Comparison of ENCODE assay signal across 8 cellular contexts in the genomic region with DNA sequence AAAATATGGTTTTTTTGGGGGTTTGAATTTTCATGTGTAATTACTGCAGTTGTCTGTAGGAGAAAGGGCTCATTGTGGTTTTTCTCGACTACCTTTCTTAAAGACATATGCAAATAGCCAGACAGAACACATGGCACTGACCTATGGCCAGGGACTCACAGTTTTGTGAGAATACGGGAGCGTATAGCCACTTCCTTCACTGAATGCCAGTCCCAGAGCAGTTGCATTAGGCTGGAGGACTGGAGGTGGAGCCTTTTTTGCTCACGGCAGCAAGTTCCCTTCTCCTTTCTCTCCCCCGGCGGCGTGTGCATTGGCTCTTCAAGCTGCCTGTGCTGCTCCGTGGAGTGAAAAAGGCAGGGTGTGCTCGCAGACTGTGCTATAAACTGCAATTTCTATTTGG.
A peak's percentile ranks its signal among the peaks of the same experiment; 100 is the strongest.
DNase-seq lines count a peak whose midpoint lies in the region; ATAC-seq lines count a peak whose summit lies in the region.

No MANE protein-coding gene starts in this region.

- H3K36me3 Mint-ChIP-seq in activated naive CD8-positive, alpha-beta T cell treated with anti-CD3 and anti-CD28 coated beads for 36 hours = peaks cover 4% of the 10 kb centered on the region

- DNase-seq in AG08396 (ENCODE audit: low spot score) (peak; percentile 41), cardiac septum (ENCODE audit: low spot score) (peak; percentile 76), occipital lobe (lab: John Stamatoyannopoulos, UW) (peak; percentile 71), NCI-H2227 (lab: John Stamatoyannopoulos, UW; ENCODE audit: unreplicated experiment) (no peak)
- peak; percentile 9 for DNase-seq in activated naive CD8-positive, alpha-beta T cell treated with anti-CD3 and anti-CD28 coated beads for 36 hours
- no peak for DNase-seq in activated CD4-positive, CD25-positive, alpha-beta regulatory T cell treated with anti-CD3 and anti-CD28 coated beads, Interleukin-2, amount 50 U/mL, for 72 hours

- H3K4me1 Mint-ChIP-seq in activated naive CD8-positive, alpha-beta T cell treated with anti-CD3 and anti-CD28 coated beads for 36 hours = peaks cover 46% of the 10 kb centered on the region

- peak overlapping the region; percentile 73 for H3K4me3 Mint-ChIP-seq in activated naive CD8-positive, alpha-beta T cell treated with anti-CD3 and anti-CD28 coated beads for 36 hours

- H3K27me3 Mint-ChIP-seq in activated naive CD8-positive, alpha-beta T cell treated with anti-CD3 and anti-CD28 coated beads for 36 hours = no peaks in the 10 kb centered on the region

- ATAC-seq in GM19043 (IDR thresholded peaks at IDR 0.05; ENCODE audit: low read depth, unreplicated experiment) = peak; percentile 73
- ATAC-seq in HG03565 (IDR thresholded peaks at IDR 0.05; ENCODE audit: unreplicated experiment) = peak; percentile 56

- intact Hi-C loops in cardiac septum (cut with DNase I) = no loop called here

- no peak overlapping the region for H3K27ac Mint-ChIP-seq in activated naive CD8-positive, alpha-beta T cell treated with anti-CD3 and anti-CD28 coated beads for 36 hours

- no peaks in the 10 kb centered on the region for H3K9me3 Mint-ChIP-seq in activated naive CD8-positive, alpha-beta T cell treated with anti-CD3 and anti-CD28 coated beads for 36 hours

Comparison
In these comparisons a context has a peak if more than half of its experiments do, and no peak if none do; other contexts are left out.
1. DNase-seq: peak in AG08396 (single experiment), activated naive CD8-positive, alpha-beta T cell treated with anti-CD3 and anti-CD28 coated beads for 36 hours (single experiment), cardiac septum (single experiment) and occipital lobe (single experiment); none in NCI-H2227 (single experiment) and activated CD4-positive, CD25-positive, alpha-beta regulatory T cell treated with anti-CD3 and anti-CD28 coated beads, Interleukin-2, amount 50 U/mL, for 72 hours (single experiment).